1 cellular context compared by ENCODE assay signal in genomic region chr1:52697795-52698674, GRCh38.
A peak's percentile ranks its signal among the peaks of the same experiment; 100 is the strongest.
TF ChIP-seq lines count a peak whose summit lies in the region.

COA7 (minus strand) TSS chr1:52698347; CDS start chr1:52698326, 21 bp downstream.

TF ChIP-seq in GM12878, 131 proteins besides CTCF, POLR2A, EP300 and RAD21 (continued from another document):
- no peak for TF ChIP-seq GABPA (IDR thresholded peaks at IDR 0.05; ENCODE audit: low read depth)
- TF ChIP-seq IKZF1 (conservative IDR thresholded peaks at IDR 0.05): peak; percentile 74
- peak; percentile 18 for TF ChIP-seq MAX (IDR thresholded peaks at IDR 0.05; ENCODE audit: low read depth, low read length)
- peak; percentile 78 for TF ChIP-seq USF1 (IDR thresholded peaks at IDR 0.05; ENCODE audit: borderline replicate concordance, extremely low read length, insufficient read depth, low read depth, low read length)
- TF ChIP-seq MYC (IDR thresholded peaks at IDR 0.05; ENCODE audit: insufficient read depth, insufficient read length, insufficient replicate concordance, low read length, severe bottlenecking): peak; percentile 83
- no peak for TF ChIP-seq NR2C2 (IDR thresholded peaks at IDR 0.05; ENCODE audit: borderline replicate concordance, control insufficient read depth, insufficient read length, low read depth)
- TF ChIP-seq USF2 (IDR thresholded peaks at IDR 0.05; ENCODE audit: borderline replicate concordance, low read depth, low read length): peak; percentile 28
- TF ChIP-seq BACH1 (IDR thresholded peaks at IDR 0.05; ENCODE audit: borderline replicate concordance): 0 out of 2 replicates have a peak, but pooled peaks have one; percentile 4
- TF ChIP-seq BHLHE40 (IDR thresholded peaks at IDR 0.05; ENCODE audit: borderline replicate concordance in 1 of 2, low read depth in 2 of 2, low read length in 1 of 2): peak; percentile 82 to 95
- TF ChIP-seq RB1 (IDR thresholded peaks at IDR 0.05; ENCODE audit: borderline replicate concordance): 0 out of 2 replicates have a peak, but pooled peaks have one; percentile 20
- TF ChIP-seq NFYA (IDR thresholded peaks at IDR 0.05; ENCODE audit: borderline replicate concordance, low read depth, low read length): no peak
- no peak for TF ChIP-seq SKIL (IDR thresholded peaks at IDR 0.05; ENCODE audit: low read depth, poor library complexity, severe bottlenecking)
- TF ChIP-seq GATAD2B (conservative IDR thresholded peaks at IDR 0.05; ENCODE audit: low read depth): peak; percentile 55
- 0 out of 2 replicates have a peak, but pooled peaks have one; percentile 29 for TF ChIP-seq ZNF207 (IDR thresholded peaks at IDR 0.05; ENCODE audit: borderline replicate concordance)
- TF ChIP-seq TCF7 (IDR thresholded peaks at IDR 0.05; ENCODE audit: borderline replicate concordance): no peak
- TF ChIP-seq NKRF (conservative IDR thresholded peaks at IDR 0.05): peak; percentile 53; the same call in 1 of the 2 replicates
- TF ChIP-seq MLLT1 (IDR thresholded peaks at IDR 0.05): no peak
- TF ChIP-seq RAD51 (IDR thresholded peaks at IDR 0.05): peak; percentile 85
- peak in 1 of 2 experiments; percentile 20; a peak in 1 of 3 replicates for TF ChIP-seq EGR1 (IDR thresholded peaks at IDR 0.05; ENCODE audit: borderline replicate concordance in 1 of 2, low read depth in 2 of 2, low read length in 2 of 2)
- TF ChIP-seq SMAD5 (IDR thresholded peaks at IDR 0.05; ENCODE audit: low read depth): 0 out of 2 replicates have a peak, but pooled peaks have one; percentile 43
- TF ChIP-seq IKZF2 (IDR thresholded peaks at IDR 0.05): peak; percentile 53 to 67; a peak in 3 of 4 replicates
- TF ChIP-seq SIN3A (IDR thresholded peaks at IDR 0.05; ENCODE audit: low read depth, low read length): 0 out of 2 replicates have a peak, but pooled peaks have one; percentile 36
- no peak for TF ChIP-seq SMC3 (IDR thresholded peaks at IDR 0.05; ENCODE audit: borderline replicate concordance, low read length)
- peak; percentile 35 for TF ChIP-seq RELA (IDR thresholded peaks at IDR 0.05; ENCODE audit: borderline replicate concordance, partially characterized antibody)
